Comparison of ENCODE assay signal across 18 cellular contexts in the genomic region with DNA sequence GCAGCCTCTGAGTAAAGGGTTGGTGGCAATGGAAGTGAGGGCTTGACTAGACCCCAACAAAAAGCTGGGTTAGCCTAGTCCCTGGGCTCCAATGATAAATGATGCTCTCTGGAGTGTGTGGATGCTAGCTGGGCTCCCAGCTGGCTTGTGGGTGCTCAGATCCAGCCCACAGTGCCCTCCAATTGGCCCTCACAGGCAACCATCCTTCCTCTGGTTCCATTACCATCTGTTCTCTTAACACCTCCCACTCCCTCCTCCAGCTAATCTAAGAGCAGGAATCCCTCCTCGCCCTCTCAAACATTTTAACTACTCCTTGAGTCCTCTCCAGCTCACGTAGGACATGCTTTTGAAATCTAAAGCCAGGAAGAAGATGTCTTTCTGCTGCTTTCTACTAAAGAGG. TPM values are rescaled to one million over a fixed set of nuclear protein-coding genes. Genes with fewer than 3 reads are reported as not detected.
DNase-seq lines count a peak whose midpoint lies in the region; ATAC-seq and TF ChIP-seq lines count a peak whose summit lies in the region.
"Had no signal": no experiment of that assay in that cellular context is flagged by ENCODE, and none has a peak within 500 bp of the region (broad histone marks: within the 10 kb centered on the region; RNA-seq: fewer than 3 reads in every experiment).

No MANE protein-coding gene starts in this region.

- DNase-seq in NCI-H82 (lab: John Stamatoyannopoulos, UW) (peak; percentile 7), NCI-H82 treated with DMSO at 0.1 percent for 48 hours (lab: John Stamatoyannopoulos, UW; ENCODE audit: unreplicated experiment) (no peak), NCI-H524 (lab: John Stamatoyannopoulos, UW) (peak; percentile 6 to 65), middle frontal gyrus (ENCODE audit: extremely low spot score, low spot score) (peak; percentile 24), prostate gland (ENCODE audit: low spot score) (no peak), erythroblast (lab: John Stamatoyannopoulos, UW) (no peak)
- DNase-seq: BE2C; C1 segment of cervical spinal cord; CD4-positive, CD25-positive, alpha-beta regulatory T cell; CD8-positive, alpha-beta memory T cell; COR-L47; DMS153; DMS79; GDM1 had no signal

- H3K36me3 ChIP-seq in prostate gland: no peaks in the 10 kb centered on the region
- H3K36me3 ChIP-seq: BE2C had no signal

- no peak for TF ChIP-seq CTCF in prostate gland (IDR thresholded peaks at IDR 0.05)

- no peak for ATAC-seq in HG03175 (IDR thresholded peaks at IDR 0.05; ENCODE audit: unreplicated experiment)
- ATAC-seq: GM23338, HCT116, HepG2 had no signal

- H3K4me3 ChIP-seq in prostate gland: no peak overlapping the region
- H3K4me3 ChIP-seq: GM23338 had no signal

- intact Hi-C loops in prostate gland (cut with DNase I): no loop called here

- no peaks in the 10 kb centered on the region for H3K27me3 ChIP-seq in prostate gland (replicated peaks; ENCODE audit: insufficient read depth)
- H3K27me3 ChIP-seq: BE2C had no signal

- WGBS in prostate gland: 70% methylated on average over 2 of the region's 2 CpGs

- TF ChIP-seq POLR2A in prostate gland (IDR thresholded peaks at IDR 0.05) (no peak), erythroblast (IDR thresholded peaks at IDR 0.05; ENCODE audit: low read length) (no peak)

- no peaks in the 10 kb centered on the region for H3K4me1 ChIP-seq in prostate gland (replicated peaks)

- no peaks in the 10 kb centered on the region for H3K9me3 ChIP-seq in prostate gland
- H3K9me3 ChIP-seq: BE2C had no signal

- H3K27ac ChIP-seq in prostate gland: no peak overlapping the region

RNA-seq across cellular contexts. Expression of a gene that starts 25.2 kb away (rescaled TPM):
- 1 to 10 TPM; 2.3 to 3.4 TPM for total RNA-seq in prostate gland

RNA-seq across cellular contexts. Expression of a gene that starts 59.6 kb away (rescaled TPM):
- 10 to 100 TPM in 1 of 2 donors, 1 to 10 TPM in 1; 8.4 to 11.1 TPM for total RNA-seq in prostate gland

Comparison
In these comparisons a context has a peak if more than half of its experiments do, and no peak if none do; other contexts are left out.
1. DNase-seq: peak in NCI-H82 (single experiment), NCI-H524 (2 of 2) and middle frontal gyrus (single experiment); none in NCI-H82 treated with DMSO at 0.1 percent for 48 hours (single experiment), prostate gland (single experiment) and erythroblast (0 of 2).